Comparison of ENCODE assay signal across 26 cellular contexts in genomic region chr15:78133801-78134200, GRCh38. TPM values are rescaled to one million over a fixed set of nuclear protein-coding genes. Genes with fewer than 3 reads are reported as not detected.
DNase-seq lines count a peak whose midpoint lies in the region; ATAC-seq and TF ChIP-seq lines count a peak whose summit lies in the region.
"Had no signal": no experiment of that assay in that cellular context is flagged by ENCODE, and none has a peak within 500 bp of the region (broad histone marks: within the 10 kb centered on the region; RNA-seq: fewer than 3 reads in every experiment).

No MANE protein-coding gene starts in this region.

- H2BK120ac ChIP-seq in trophoblast cell (ENCODE audit: insufficient read depth, low read length, poor library complexity): peak overlapping the region; percentile 21

- peaks cover 7% of the 10 kb centered on the region for H3K79me1 ChIP-seq in trophoblast cell (ENCODE audit: low read length)

- peaks cover 8 to 15% of the 10 kb centered on the region in 2 experiments for H3K4me1 ChIP-seq in trophoblast cell (ENCODE audit: control insufficient read depth in 1 of 2, insufficient read depth in 2 of 2, low read length in 2 of 2)

- no peak overlapping the region for H3K14ac ChIP-seq in trophoblast cell (ENCODE audit: low read length)

- no peak overlapping the region for H3K23ac ChIP-seq in trophoblast cell (ENCODE audit: low read length)

- ATAC-seq in stimulated activated naive B cell treated with anti-CD40 and anti-IgM and Interleukin-4, amounts not matched to agents 10 μg/mL and 1 μg/mL and 100 μg/mL, for 72 hours (replicated peaks): no peak
- ATAC-seq in stimulated activated naive CD8-positive, alpha-beta T cell treated with anti-CD3 and anti-CD28 coated beads, Interleukin-15, amount 100 ng/mL, for 72 hours: no peak
- ATAC-seq: effector memory CD8-positive, alpha-beta T cell; T-cell had no signal

- no peak overlapping the region for H3K18ac ChIP-seq in trophoblast cell (ENCODE audit: low read length)

- H2AK5ac ChIP-seq in trophoblast cell (ENCODE audit: low read length): no peak overlapping the region

- no CpG with 5 or more reads among the region's 2 CpGs for WGBS in trophoblast cell (ENCODE audit: extremely low coverage, insufficient coverage, insufficient read length)

- DNase-seq in Calu3 (peak; percentile 71), NCI-H526 treated with DMSO at 0.1 percent for 48 hours (lab: John Stamatoyannopoulos, UW) (peak; percentile 96), epithelial cell of prostate (ENCODE audit: low read depth, low spot score) (peak; percentile 91), trophoblast cell (peak; percentile 96 to 97), NOMO-1 treated with dmso at 0.1 percent for 144 hours (lab: John Stamatoyannopoulos, UW; ENCODE audit: unreplicated experiment) (no peak), 8988T (no peak)
- DNase-seq in stimulated activated naive B cell treated with anti-CD40 and anti-IgM and Interleukin-4, amounts not matched to agents 10 μg/mL and 1 μg/mL and 100 μg/mL, for 72 hours: no peak
- no peak for DNase-seq in stimulated activated naive CD8-positive, alpha-beta T cell treated with anti-CD3 and anti-CD28 coated beads, Interleukin-15, amount 100 ng/mL, for 72 hours
- DNase-seq: activated CD4-positive, alpha-beta T cell treated with anti-CD3 and anti-CD28 coated beads, Interleukin-2, amount 50 U/mL, for 1 hour; activated naive CD8-positive, alpha-beta T cell treated with anti-CD3 and anti-CD28 coated beads, Interleukin-2, amount 10 ng/mL, durations not matched to agents 7 days and 5 days; DMS 273 treated with DMSO at 0.1 percent for 48 hours; effector memory CD8-positive, alpha-beta T cell; GOT3; kidney glomerular epithelial cell; NCI-H1436; NCI-H748 treated with DMSO at 0.1 percent for 48 hours; SHP77; T-cell; WERI-Rb-1 had no signal

- no peak overlapping the region for H4K8ac ChIP-seq in trophoblast cell (ENCODE audit: low read depth, low read length)

- no peaks in the 10 kb centered on the region for H3K27me3 ChIP-seq in trophoblast cell (ENCODE audit: insufficient read depth, low read length)

- H3K4ac ChIP-seq in trophoblast cell (ENCODE audit: low read depth, low read length): no peak overlapping the region

- H3K4me2 ChIP-seq in trophoblast cell (ENCODE audit: low read length): peak overlapping the region; percentile 23

- peak overlapping the region; percentile 8 for H2BK12ac ChIP-seq in trophoblast cell (ENCODE audit: low read length)

- H3K9me3 ChIP-seq in trophoblast cell (ENCODE audit: insufficient read depth, low read depth, low read length): no peaks in the 10 kb centered on the region

- peaks cover 28% of the 10 kb centered on the region for H3K36me3 Mint-ChIP-seq in Calu3 (ENCODE audit: insufficient read depth, unreplicated experiment)
- no peaks in the 10 kb centered on the region for H3K36me3 Mint-ChIP-seq in stimulated activated naive B cell treated with anti-CD40 and anti-IgM and Interleukin-4, amounts not matched to agents 10 μg/mL and 1 μg/mL and 100 μg/mL, for 72 hours
- H3K36me3 Mint-ChIP-seq: activated naive CD8-positive, alpha-beta T cell treated with anti-CD3 and anti-CD28 coated beads, Interleukin-2, amount 10 ng/mL, durations not matched to agents 7 days and 5 days; T-cell had no signal

- no peaks in the 10 kb centered on the region for H3K9me3 Mint-ChIP-seq in Calu3 (ENCODE audit: low read depth, unreplicated experiment)
- H3K9me3 Mint-ChIP-seq in stimulated activated naive B cell treated with anti-CD40 and anti-IgM and Interleukin-4, amounts not matched to agents 10 μg/mL and 1 μg/mL and 100 μg/mL, for 72 hours: no peaks in the 10 kb centered on the region
- no peaks in the 10 kb centered on the region for H3K9me3 Mint-ChIP-seq in stimulated activated naive CD8-positive, alpha-beta T cell treated with anti-CD3 and anti-CD28 coated beads, Interleukin-15, amount 100 ng/mL, for 72 hours
- H3K9me3 Mint-ChIP-seq: activated naive CD8-positive, alpha-beta T cell treated with anti-CD3 and anti-CD28 coated beads, Interleukin-2, amount 10 ng/mL, durations not matched to agents 7 days and 5 days; activated T-helper 2 cell treated with anti-CD3 and anti-CD28 coated beads, Interferon-gamma antibody, Interleukin-2, Interleukin-4, amounts not matched to agents 10 μg/mL and 5 μg/mL and 100 μg/mL, durations not matched to agents 14 hours and 24 hours and 36 hours; effector memory CD8-positive, alpha-beta T cell; T-cell had no signal

- H3K27ac ChIP-seq in epithelial cell of prostate (peak overlapping the region; percentile 86), trophoblast cell (ENCODE audit: low read depth, low read length) (peak overlapping the region; percentile 49)
- H3K27ac ChIP-seq: WERI-Rb-1 had no signal

- peak overlapping the region; percentile 31 for H3K4me3 Mint-ChIP-seq in Calu3 (ENCODE audit: low read depth, unreplicated experiment)
- no peak overlapping the region for H3K4me3 Mint-ChIP-seq in stimulated activated naive B cell treated with anti-CD40 and anti-IgM and Interleukin-4, amounts not matched to agents 10 μg/mL and 1 μg/mL and 100 μg/mL, for 72 hours
- no peak overlapping the region for H3K4me3 Mint-ChIP-seq in stimulated activated naive CD8-positive, alpha-beta T cell treated with anti-CD3 and anti-CD28 coated beads, Interleukin-15, amount 100 ng/mL, for 72 hours
- H3K4me3 Mint-ChIP-seq: activated naive CD8-positive, alpha-beta T cell treated with anti-CD3 and anti-CD28 coated beads, Interleukin-2, amount 10 ng/mL, durations not matched to agents 7 days and 5 days; effector memory CD8-positive, alpha-beta T cell; T-cell had no signal

- no peak overlapping the region for H3K4me3 ChIP-seq in trophoblast cell (ENCODE audit: low read depth, low read length)

- peak overlapping the region; percentile 65 for H3K27ac Mint-ChIP-seq in Calu3 (ENCODE audit: unreplicated experiment)
- H3K27ac Mint-ChIP-seq in stimulated activated naive B cell treated with anti-CD40 and anti-IgM and Interleukin-4, amounts not matched to agents 10 μg/mL and 1 μg/mL and 100 μg/mL, for 72 hours: no peak overlapping the region
- no peak overlapping the region for H3K27ac Mint-ChIP-seq in stimulated activated naive CD8-positive, alpha-beta T cell treated with anti-CD3 and anti-CD28 coated beads, Interleukin-15, amount 100 ng/mL, for 72 hours
- H3K27ac Mint-ChIP-seq: activated naive CD8-positive, alpha-beta T cell treated with anti-CD3 and anti-CD28 coated beads, Interleukin-2, amount 10 ng/mL, durations not matched to agents 7 days and 5 days; activated T-helper 2 cell treated with anti-CD3 and anti-CD28 coated beads, Interferon-gamma antibody, Interleukin-2, Interleukin-4, amounts not matched to agents 10 μg/mL and 5 μg/mL and 100 μg/mL, durations not matched to agents 14 hours and 24 hours and 36 hours had no signal

- peaks cover 25% of the 10 kb centered on the region for H3K4me1 Mint-ChIP-seq in Calu3 (ENCODE audit: low read depth, unreplicated experiment)
- peaks cover 16 to 26% of the 10 kb centered on the region in 2 donors for H3K4me1 Mint-ChIP-seq in stimulated activated naive B cell treated with anti-CD40 and anti-IgM and Interleukin-4, amounts not matched to agents 10 μg/mL and 1 μg/mL and 100 μg/mL, for 72 hours
- peaks cover 46% of the 10 kb centered on the region for H3K4me1 Mint-ChIP-seq in stimulated activated naive CD8-positive, alpha-beta T cell treated with anti-CD3 and anti-CD28 coated beads, Interleukin-15, amount 100 ng/mL, for 72 hours

- CTCF ChIA-PET in Calu3 (lab: Charles Lee): interaction anchor here (1.4 kb wide), 1 partner anchor 15 kb away, joined by 3 read pairs; the partner anchor contains the start of gene IDH3A

- no peaks in the 10 kb centered on the region for H3K27me3 Mint-ChIP-seq in Calu3 (ENCODE audit: unreplicated experiment)
- no peaks in the 10 kb centered on the region for H3K27me3 Mint-ChIP-seq in stimulated activated naive B cell treated with anti-CD40 and anti-IgM and Interleukin-4, amounts not matched to agents 10 μg/mL and 1 μg/mL and 100 μg/mL, for 72 hours
- H3K27me3 Mint-ChIP-seq in stimulated activated naive CD8-positive, alpha-beta T cell treated with anti-CD3 and anti-CD28 coated beads, Interleukin-15, amount 100 ng/mL, for 72 hours: peaks cover 14% of the 10 kb centered on the region
- H3K27me3 Mint-ChIP-seq: effector memory CD8-positive, alpha-beta T cell; T-cell had no signal

- peaks cover 4% of the 10 kb centered on the region for H3K79me2 ChIP-seq in trophoblast cell (ENCODE audit: control insufficient read depth, insufficient read depth, low read length, poor library complexity)

- intact Hi-C loops in Calu3 (cut with micrococcal nuclease; ENCODE audit: unreplicated experiment): loop anchor here (2.0 to 5.0 kb wide), 3 partner anchors 15 to 108 kb away; partner anchors contain the start of gene IDH3A

- TF ChIP-seq CTCF in Calu3 (IDR thresholded peaks at IDR 0.05; ENCODE audit: unreplicated experiment): no peak

- BruUV-seq in Calu3 (replicated peaks; lab: Mats Ljungman, UMichigan): no TSS peak

- peak overlapping the region; percentile 19 for H2BK5ac ChIP-seq in trophoblast cell (ENCODE audit: low read depth, low read length, poor library complexity)

- H3K9ac ChIP-seq in trophoblast cell (ENCODE audit: low read length): no peak overlapping the region

- no peak overlapping the region for H2AFZ ChIP-seq in trophoblast cell (ENCODE audit: insufficient read depth, low read length, poor library complexity)

- H3K36me3 ChIP-seq in trophoblast cell (ENCODE audit: control insufficient read depth in 1 of 2, insufficient read depth in 2 of 2, low read length in 2 of 2): no peaks in the 10 kb centered on the region
- H3K36me3 ChIP-seq: WERI-Rb-1 had no signal

- H4K12ac ChIP-seq in trophoblast cell (ENCODE audit: low read depth, low read length): no peak overlapping the region

- H4K91ac ChIP-seq in trophoblast cell (ENCODE audit: low read depth, low read length): no peak overlapping the region

RNA-seq across cellular contexts. Expression of gene CIB2, which starts 2.6 kb away (rescaled TPM):
- 15.1 and 15.7 TPM in 2 replicates for total RNA-seq in Calu3 (2022)
- 16.6 and 16.7 TPM in 2 replicates for polyA plus RNA-seq in trophoblast cell (2013)

RNA-seq across cellular contexts. Expression of gene IDH3A, which starts 15.4 kb away (rescaled TPM):
- total RNA-seq in Calu3 (2022): 96.1 and 111 TPM in 2 replicates
- 27.1 and 28.7 TPM in 2 replicates for polyA plus RNA-seq in trophoblast cell (2013)

RNA-seq across cellular contexts. Expression of gene SH2D7, which starts 41.4 kb away (rescaled TPM):
- not detected in 2 replicates for total RNA-seq in Calu3 (2022)
- polyA plus RNA-seq in trophoblast cell (2013): 0.14 and 0.19 TPM in 2 replicates
- total RNA-seq: activated T-helper 2 cell treated with anti-CD3 and anti-CD28 coated beads, Interferon-gamma antibody, Interleukin-2, Interleukin-4, amounts not matched to agents 10 μg/mL and 5 μg/mL and 100 μg/mL, durations not matched to agents 14 hours and 24 hours and 36 hours; fibroblast of lung; G401; glomerular endothelial cell; OCI-LY7; omental fat pad; T-cell had no signal
- polyA plus RNA-seq: AG04450 had no signal

RNA-seq across cellular contexts. Expression of gene TBC1D2B, which starts 56.3 kb away (rescaled TPM):
- total RNA-seq in Calu3 (2022): 50.0 and 52.8 TPM in 2 replicates
- polyA plus RNA-seq in trophoblast cell (2013): 16.7 and 16.9 TPM in 2 replicates

Comparison
In these comparisons a context has a peak if more than half of its experiments do, and no peak if none do; other contexts are left out.
1. DNase-seq: peak in Calu3 (single experiment), NCI-H526 treated with DMSO at 0.1 percent for 48 hours (single experiment), epithelial cell of prostate (single experiment) and trophoblast cell (2 of 2); none in NOMO-1 treated with dmso at 0.1 percent for 144 hours (single experiment), stimulated activated naive B cell treated with anti-CD40 and anti-IgM and Interleukin-4, amounts not matched to agents 10 μg/mL and 1 μg/mL and 100 μg/mL, for 72 hours (single experiment), stimulated activated naive CD8-positive, alpha-beta T cell treated with anti-CD3 and anti-CD28 coated beads, Interleukin-15, amount 100 ng/mL, for 72 hours (0 of 2) and 8988T (single experiment).